Comparison of ENCODE assay signal across 18 cellular contexts in the genomic region with DNA sequence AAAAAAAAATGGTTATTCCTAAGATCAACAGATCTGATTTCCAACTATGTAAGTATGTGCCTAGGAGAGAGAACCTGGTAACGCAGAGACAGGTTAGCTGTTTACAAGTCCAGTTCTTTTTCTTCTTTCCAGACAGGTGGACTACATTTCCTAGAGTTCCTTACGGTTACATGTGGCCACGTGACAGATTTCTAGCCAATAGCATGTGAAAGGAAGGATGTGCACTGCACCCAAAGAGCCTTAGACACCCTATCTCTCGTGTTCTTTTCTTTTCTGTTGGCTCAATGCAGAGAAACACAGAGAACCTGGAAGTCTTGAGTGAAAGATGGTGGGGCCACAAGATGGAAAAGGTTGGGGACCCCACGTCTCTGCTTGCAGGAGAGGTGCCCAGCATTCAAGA.
"Had no signal": no experiment of that assay in that cellular context is flagged by ENCODE, and none has a peak within 500 bp of the region (broad histone marks: within the 10 kb centered on the region; RNA-seq: fewer than 3 reads in every experiment).

No MANE protein-coding gene starts in this region.

- H2AFZ ChIP-seq: neural progenitor cell had no signal

- H3K27me3 ChIP-seq: neural progenitor cell, ovary, right atrium auricular region, testis, tibial nerve had no signal

- H3K36me3 ChIP-seq: neural progenitor cell, ovary, right atrium auricular region, tibial nerve had no signal

- H3K4me2 ChIP-seq: neural progenitor cell had no signal

- H3K36me3 Mint-ChIP-seq: natural killer cell treated with Interleukin-12 subunit alpha and Interleukin-12 subunit beta and Interleukin-15 and Interleukin-18, amount 100 ng/mL, for 72 hours; neural progenitor cell; stimulated activated memory B cell treated with anti-CD40 and anti-IgM and Interleukin-4, amounts not matched to agents 10 μg/mL and 1 μg/mL and 100 μg/mL, for 72 hours had no signal

- H3K27ac Mint-ChIP-seq: natural killer cell treated with Interleukin-12 subunit alpha and Interleukin-12 subunit beta and Interleukin-15 and Interleukin-18, amount 100 ng/mL, for 72 hours; neural progenitor cell; stimulated activated memory B cell treated with anti-CD40 and anti-IgM and Interleukin-4, amounts not matched to agents 10 μg/mL and 1 μg/mL and 100 μg/mL, for 72 hours; stimulated activated naive CD8-positive, alpha-beta T cell treated with anti-CD3 and anti-CD28 coated beads, Interleukin-15, Interleukin-2, amounts not matched to agents 100 ng/mL and 50 ng/mL, for 24 hours had no signal

- H3K4me1 Mint-ChIP-seq: stimulated activated memory B cell treated with anti-CD40 and anti-IgM and Interleukin-4, amounts not matched to agents 10 μg/mL and 1 μg/mL and 100 μg/mL, for 72 hours had no signal

- ATAC-seq: left colon; mucosa of descending colon; natural killer cell treated with Interleukin-12 subunit alpha and Interleukin-12 subunit beta and Interleukin-15 and Interleukin-18, amount 100 ng/mL, for 72 hours; stimulated activated memory B cell treated with anti-CD40 and anti-IgM and Interleukin-4, amounts not matched to agents 10 μg/mL and 1 μg/mL and 100 μg/mL, for 72 hours had no signal

- H3K9ac ChIP-seq: neural progenitor cell had no signal

- H3K27me3 Mint-ChIP-seq: stimulated activated memory B cell treated with anti-CD40 and anti-IgM and Interleukin-4, amounts not matched to agents 10 μg/mL and 1 μg/mL and 100 μg/mL, for 72 hours had no signal

- H3K9me3 ChIP-seq: mucosa of descending colon, ovary, right atrium auricular region, testis, tibial nerve had no signal

- H3K4me3 ChIP-seq: mucosa of descending colon, neural progenitor cell, ovary, right atrium auricular region, testis, tibial nerve had no signal

- DNase-seq: dermis blood vessel endothelial cell; foreskin melanocyte; head of caudate nucleus; hippocampal formation; left colon; mammary epithelial cell; mucosa of descending colon; nucleus accumbens; ovary; stimulated activated CD4-positive, alpha-beta T cell treated with anti-CD3 and anti-CD28 coated beads, Interleukin-4, amount 100 ng/mL, for 1 hour; testis had no signal

- H3K9me3 Mint-ChIP-seq: natural killer cell treated with Interleukin-12 subunit alpha and Interleukin-12 subunit beta and Interleukin-15 and Interleukin-18, amount 100 ng/mL, for 72 hours; neural progenitor cell; stimulated activated memory B cell treated with anti-CD40 and anti-IgM and Interleukin-4, amounts not matched to agents 10 μg/mL and 1 μg/mL and 100 μg/mL, for 72 hours; stimulated activated naive CD8-positive, alpha-beta T cell treated with anti-CD3 and anti-CD28 coated beads, Interleukin-15, Interleukin-2, amounts not matched to agents 100 ng/mL and 50 ng/mL, for 24 hours had no signal

- H3K27ac ChIP-seq: neural progenitor cell, ovary, right atrium auricular region had no signal

- H3K4me3 Mint-ChIP-seq: natural killer cell treated with Interleukin-12 subunit alpha and Interleukin-12 subunit beta and Interleukin-15 and Interleukin-18, amount 100 ng/mL, for 72 hours; neural progenitor cell; stimulated activated memory B cell treated with anti-CD40 and anti-IgM and Interleukin-4, amounts not matched to agents 10 μg/mL and 1 μg/mL and 100 μg/mL, for 72 hours; stimulated activated naive CD8-positive, alpha-beta T cell treated with anti-CD3 and anti-CD28 coated beads, Interleukin-15, Interleukin-2, amounts not matched to agents 100 ng/mL and 50 ng/mL, for 24 hours had no signal

- FAIRE-seq: colon had no signal
